ENCODE assay signal across 1 cellular context in the genomic region with DNA sequence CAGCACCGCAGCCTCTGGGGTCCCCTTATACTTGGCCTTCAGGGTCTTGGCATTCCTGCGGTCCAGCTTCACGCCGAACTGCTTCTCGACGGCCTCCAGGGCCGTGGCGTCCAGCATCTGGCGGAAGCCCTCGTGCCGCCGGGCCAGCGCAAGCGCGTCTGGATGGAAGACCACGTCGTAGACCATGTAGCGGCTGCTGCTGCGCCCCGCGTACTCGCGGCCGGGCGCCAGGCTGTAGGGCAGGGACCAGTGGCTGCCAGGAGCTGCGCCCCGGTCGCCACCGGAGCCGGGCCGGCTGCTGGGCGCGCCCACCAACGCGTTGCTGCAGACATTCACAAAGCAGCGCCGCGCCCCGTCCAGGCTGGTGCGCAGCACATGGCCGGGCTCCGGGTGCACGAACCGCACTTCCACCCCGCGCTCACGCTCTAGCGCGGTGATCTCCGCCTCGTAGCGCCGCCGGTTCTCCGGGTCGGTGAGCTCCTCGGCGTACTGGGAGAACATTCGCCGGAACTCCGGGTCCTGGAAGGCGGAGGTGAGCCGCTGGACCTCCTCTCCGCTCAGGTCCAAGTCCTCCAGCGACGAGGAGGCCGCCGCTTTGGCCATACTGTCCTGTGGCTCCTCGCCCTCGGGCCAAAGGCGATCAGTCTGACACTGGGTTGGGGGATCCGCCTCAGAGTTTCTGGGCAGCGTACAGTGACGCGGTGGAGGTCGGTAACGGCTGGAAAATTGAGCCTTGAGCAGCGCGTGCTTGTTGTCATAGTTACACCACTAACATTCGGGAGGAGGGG.
A peak's percentile ranks its signal among the peaks of the same experiment; 100 is the strongest.
TF ChIP-seq lines count a peak whose summit lies in the region.

A gene with protein sequence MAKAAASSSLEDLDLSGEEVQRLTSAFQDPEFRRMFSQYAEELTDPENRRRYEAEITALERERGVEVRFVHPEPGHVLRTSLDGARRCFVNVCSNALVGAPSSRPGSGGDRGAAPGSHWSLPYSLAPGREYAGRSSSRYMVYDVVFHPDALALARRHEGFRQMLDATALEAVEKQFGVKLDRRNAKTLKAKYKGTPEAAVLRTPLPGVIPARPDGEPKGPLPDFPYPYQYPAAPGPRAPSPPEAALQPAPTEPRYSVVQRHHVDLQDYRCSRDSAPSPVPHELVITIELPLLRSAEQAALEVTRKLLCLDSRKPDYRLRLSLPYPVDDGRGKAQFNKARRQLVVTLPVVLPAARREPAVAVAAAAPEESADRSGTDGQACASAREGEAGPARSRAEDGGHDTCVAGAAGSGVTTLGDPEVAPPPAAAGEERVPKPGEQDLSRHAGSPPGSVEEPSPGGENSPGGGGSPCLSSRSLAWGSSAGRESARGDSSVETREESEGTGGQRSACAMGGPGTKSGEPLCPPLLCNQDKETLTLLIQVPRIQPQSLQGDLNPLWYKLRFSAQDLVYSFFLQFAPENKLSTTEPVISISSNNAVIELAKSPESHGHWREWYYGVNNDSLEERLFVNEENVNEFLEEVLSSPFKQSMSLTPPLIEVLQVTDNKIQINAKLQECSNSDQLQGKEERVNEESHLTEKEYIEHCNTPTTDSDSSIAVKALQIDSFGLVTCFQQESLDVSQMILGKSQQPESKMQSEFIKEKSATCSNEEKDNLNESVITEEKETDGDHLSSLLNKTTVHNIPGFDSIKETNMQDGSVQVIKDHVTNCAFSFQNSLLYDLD (minus strand): TSS at position 698 of the 788 bp plus-strand sequence. CDS start 95 bp downstream, at position 603.

TF ChIP-seq in K562, 482 proteins besides CTCF, POLR2A, EP300 and RAD21 (continued from another document and continues in another):
- TF ChIP-seq, protein P1, sequence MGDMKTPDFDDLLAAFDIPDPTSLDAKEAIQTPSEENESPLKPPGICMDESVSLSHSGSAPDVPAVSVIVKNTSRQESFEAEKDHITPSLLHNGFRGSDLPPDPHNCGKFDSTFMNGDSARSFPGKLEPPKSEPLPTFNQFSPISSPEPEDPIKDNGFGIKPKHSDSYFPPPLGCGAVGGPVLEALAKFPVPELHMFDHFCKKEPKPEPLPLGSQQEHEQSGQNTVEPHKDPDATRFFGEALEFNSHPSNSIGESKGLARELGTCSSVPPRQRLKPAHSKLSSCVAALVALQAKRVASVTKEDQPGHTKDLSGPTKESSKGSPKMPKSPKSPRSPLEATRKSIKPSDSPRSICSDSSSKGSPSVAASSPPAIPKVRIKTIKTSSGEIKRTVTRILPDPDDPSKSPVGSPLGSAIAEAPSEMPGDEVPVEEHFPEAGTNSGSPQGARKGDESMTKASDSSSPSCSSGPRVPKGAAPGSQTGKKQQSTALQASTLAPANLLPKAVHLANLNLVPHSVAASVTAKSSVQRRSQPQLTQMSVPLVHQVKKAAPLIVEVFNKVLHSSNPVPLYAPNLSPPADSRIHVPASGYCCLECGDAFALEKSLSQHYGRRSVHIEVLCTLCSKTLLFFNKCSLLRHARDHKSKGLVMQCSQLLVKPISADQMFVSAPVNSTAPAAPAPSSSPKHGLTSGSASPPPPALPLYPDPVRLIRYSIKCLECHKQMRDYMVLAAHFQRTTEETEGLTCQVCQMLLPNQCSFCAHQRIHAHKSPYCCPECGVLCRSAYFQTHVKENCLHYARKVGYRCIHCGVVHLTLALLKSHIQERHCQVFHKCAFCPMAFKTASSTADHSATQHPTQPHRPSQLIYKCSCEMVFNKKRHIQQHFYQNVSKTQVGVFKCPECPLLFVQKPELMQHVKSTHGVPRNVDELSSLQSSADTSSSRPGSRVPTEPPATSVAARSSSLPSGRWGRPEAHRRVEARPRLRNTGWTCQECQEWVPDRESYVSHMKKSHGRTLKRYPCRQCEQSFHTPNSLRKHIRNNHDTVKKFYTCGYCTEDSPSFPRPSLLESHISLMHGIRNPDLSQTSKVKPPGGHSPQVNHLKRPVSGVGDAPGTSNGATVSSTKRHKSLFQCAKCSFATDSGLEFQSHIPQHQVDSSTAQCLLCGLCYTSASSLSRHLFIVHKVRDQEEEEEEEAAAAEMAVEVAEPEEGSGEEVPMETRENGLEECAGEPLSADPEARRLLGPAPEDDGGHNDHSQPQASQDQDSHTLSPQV (IDR thresholded peaks at IDR 0.05) = peak; percentile 16; the same call in 1 of the 2 replicates
- peak; percentile 18 for TF ChIP-seq PRPF4 (IDR thresholded peaks at IDR 0.05; ENCODE audit: insufficient read depth, low read depth, low read length, poor library complexity, severe bottlenecking)
- TF ChIP-seq TBP (optimal IDR thresholded peaks at IDR 0.05; ENCODE audit: low read depth, low read length) = peak; percentile 19
- peak; percentile 64 for TF ChIP-seq SAP30 (IDR thresholded peaks at IDR 0.05; ENCODE audit: borderline replicate concordance, insufficient read depth, low read depth, low read length, poor library complexity, severe bottlenecking)
- TF ChIP-seq, protein P2, sequence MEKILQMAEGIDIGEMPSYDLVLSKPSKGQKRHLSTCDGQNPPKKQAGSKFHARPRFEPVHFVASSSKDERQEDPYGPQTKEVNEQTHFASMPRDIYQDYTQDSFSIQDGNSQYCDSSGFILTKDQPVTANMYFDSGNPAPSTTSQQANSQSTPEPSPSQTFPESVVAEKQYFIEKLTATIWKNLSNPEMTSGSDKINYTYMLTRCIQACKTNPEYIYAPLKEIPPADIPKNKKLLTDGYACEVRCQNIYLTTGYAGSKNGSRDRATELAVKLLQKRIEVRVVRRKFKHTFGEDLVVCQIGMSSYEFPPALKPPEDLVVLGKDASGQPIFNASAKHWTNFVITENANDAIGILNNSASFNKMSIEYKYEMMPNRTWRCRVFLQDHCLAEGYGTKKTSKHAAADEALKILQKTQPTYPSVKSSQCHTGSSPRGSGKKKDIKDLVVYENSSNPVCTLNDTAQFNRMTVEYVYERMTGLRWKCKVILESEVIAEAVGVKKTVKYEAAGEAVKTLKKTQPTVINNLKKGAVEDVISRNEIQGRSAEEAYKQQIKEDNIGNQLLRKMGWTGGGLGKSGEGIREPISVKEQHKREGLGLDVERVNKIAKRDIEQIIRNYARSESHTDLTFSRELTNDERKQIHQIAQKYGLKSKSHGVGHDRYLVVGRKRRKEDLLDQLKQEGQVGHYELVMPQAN (IDR thresholded peaks at IDR 0.05; ENCODE audit: borderline replicate concordance) = peak; percentile 86; the same call in 1 of the 2 replicates
- 0 out of 2 replicates have a peak, but pooled peaks have one; percentile 3 for TF ChIP-seq NFRKB (IDR thresholded peaks at IDR 0.05; ENCODE audit: low read depth)
- peak; percentile 9 for TF ChIP-seq RBBP5 (IDR thresholded peaks at IDR 0.05; ENCODE audit: borderline replicate concordance, insufficient read depth, low read length, poor library complexity, severe bottlenecking)
- TF ChIP-seq HMGN3 (IDR thresholded peaks at IDR 0.05; ENCODE audit: borderline replicate concordance, extremely low read depth, insufficient read length, low read depth, low read length) = peak; percentile 26
- peak; percentile 23; the same call in 1 of the 2 replicates for TF ChIP-seq CREM (IDR thresholded peaks at IDR 0.05; ENCODE audit: low read depth)
- TF ChIP-seq, protein P3, sequence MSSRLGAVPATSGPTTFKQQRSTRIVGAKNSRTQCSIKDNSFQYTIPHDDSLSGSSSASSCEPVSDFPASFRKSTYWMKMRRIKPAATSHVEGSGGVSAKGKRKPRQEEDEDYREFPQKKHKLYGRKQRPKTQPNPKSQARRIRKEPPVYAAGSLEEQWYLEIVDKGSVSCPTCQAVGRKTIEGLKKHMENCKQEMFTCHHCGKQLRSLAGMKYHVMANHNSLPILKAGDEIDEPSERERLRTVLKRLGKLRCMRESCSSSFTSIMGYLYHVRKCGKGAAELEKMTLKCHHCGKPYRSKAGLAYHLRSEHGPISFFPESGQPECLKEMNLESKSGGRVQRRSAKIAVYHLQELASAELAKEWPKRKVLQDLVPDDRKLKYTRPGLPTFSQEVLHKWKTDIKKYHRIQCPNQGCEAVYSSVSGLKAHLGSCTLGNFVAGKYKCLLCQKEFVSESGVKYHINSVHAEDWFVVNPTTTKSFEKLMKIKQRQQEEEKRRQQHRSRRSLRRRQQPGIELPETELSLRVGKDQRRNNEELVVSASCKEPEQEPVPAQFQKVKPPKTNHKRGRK (tag; IDR thresholded peaks at IDR 0.05) = no peak
- peak; percentile 16 for TF ChIP-seq U2AF1 (optimal IDR thresholded peaks at IDR 0.05; ENCODE audit: low read depth, low read length)
- TF ChIP-seq, protein P4, sequence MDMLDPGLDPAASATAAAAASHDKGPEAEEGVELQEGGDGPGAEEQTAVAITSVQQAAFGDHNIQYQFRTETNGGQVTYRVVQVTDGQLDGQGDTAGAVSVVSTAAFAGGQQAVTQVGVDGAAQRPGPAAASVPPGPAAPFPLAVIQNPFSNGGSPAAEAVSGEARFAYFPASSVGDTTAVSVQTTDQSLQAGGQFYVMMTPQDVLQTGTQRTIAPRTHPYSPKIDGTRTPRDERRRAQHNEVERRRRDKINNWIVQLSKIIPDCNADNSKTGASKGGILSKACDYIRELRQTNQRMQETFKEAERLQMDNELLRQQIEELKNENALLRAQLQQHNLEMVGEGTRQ (CRISPR knock-in tag; IDR thresholded peaks at IDR 0.05) = 0 out of 2 replicates have a peak, but pooled peaks have one; percentile 12
- 0 out of 2 replicates have a peak, but pooled peaks have one; percentile 7 for TF ChIP-seq MBD2 (IDR thresholded peaks at IDR 0.05; ENCODE audit: borderline replicate concordance, low read depth)
- TF ChIP-seq TEAD1 (CRISPR knock-in tag; IDR thresholded peaks at IDR 0.05) = peak in 1 of 2 experiments; percentile 58; a peak in 1 of 4 replicates
- TF ChIP-seq, protein P5, sequence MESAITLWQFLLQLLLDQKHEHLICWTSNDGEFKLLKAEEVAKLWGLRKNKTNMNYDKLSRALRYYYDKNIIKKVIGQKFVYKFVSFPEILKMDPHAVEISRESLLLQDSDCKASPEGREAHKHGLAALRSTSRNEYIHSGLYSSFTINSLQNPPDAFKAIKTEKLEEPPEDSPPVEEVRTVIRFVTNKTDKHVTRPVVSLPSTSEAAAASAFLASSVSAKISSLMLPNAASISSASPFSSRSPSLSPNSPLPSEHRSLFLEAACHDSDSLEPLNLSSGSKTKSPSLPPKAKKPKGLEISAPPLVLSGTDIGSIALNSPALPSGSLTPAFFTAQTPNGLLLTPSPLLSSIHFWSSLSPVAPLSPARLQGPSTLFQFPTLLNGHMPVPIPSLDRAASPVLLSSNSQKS (CRISPR knock-in tag; IDR thresholded peaks at IDR 0.05) = no peak
- TF ChIP-seq, protein P6, sequence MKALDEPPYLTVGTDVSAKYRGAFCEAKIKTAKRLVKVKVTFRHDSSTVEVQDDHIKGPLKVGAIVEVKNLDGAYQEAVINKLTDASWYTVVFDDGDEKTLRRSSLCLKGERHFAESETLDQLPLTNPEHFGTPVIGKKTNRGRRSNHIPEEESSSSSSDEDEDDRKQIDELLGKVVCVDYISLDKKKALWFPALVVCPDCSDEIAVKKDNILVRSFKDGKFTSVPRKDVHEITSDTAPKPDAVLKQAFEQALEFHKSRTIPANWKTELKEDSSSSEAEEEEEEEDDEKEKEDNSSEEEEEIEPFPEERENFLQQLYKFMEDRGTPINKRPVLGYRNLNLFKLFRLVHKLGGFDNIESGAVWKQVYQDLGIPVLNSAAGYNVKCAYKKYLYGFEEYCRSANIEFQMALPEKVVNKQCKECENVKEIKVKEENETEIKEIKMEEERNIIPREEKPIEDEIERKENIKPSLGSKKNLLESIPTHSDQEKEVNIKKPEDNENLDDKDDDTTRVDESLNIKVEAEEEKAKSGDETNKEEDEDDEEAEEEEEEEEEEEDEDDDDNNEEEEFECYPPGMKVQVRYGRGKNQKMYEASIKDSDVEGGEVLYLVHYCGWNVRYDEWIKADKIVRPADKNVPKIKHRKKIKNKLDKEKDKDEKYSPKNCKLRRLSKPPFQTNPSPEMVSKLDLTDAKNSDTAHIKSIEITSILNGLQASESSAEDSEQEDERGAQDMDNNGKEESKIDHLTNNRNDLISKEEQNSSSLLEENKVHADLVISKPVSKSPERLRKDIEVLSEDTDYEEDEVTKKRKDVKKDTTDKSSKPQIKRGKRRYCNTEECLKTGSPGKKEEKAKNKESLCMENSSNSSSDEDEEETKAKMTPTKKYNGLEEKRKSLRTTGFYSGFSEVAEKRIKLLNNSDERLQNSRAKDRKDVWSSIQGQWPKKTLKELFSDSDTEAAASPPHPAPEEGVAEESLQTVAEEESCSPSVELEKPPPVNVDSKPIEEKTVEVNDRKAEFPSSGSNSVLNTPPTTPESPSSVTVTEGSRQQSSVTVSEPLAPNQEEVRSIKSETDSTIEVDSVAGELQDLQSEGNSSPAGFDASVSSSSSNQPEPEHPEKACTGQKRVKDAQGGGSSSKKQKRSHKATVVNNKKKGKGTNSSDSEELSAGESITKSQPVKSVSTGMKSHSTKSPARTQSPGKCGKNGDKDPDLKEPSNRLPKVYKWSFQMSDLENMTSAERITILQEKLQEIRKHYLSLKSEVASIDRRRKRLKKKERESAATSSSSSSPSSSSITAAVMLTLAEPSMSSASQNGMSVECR (CRISPR knock-in tag; IDR thresholded peaks at IDR 0.05) = peak; percentile 75
- no peak for TF ChIP-seq SRSF7 (optimal IDR thresholded peaks at IDR 0.05; ENCODE audit: low read depth, low read length)
- TF ChIP-seq, protein P7, sequence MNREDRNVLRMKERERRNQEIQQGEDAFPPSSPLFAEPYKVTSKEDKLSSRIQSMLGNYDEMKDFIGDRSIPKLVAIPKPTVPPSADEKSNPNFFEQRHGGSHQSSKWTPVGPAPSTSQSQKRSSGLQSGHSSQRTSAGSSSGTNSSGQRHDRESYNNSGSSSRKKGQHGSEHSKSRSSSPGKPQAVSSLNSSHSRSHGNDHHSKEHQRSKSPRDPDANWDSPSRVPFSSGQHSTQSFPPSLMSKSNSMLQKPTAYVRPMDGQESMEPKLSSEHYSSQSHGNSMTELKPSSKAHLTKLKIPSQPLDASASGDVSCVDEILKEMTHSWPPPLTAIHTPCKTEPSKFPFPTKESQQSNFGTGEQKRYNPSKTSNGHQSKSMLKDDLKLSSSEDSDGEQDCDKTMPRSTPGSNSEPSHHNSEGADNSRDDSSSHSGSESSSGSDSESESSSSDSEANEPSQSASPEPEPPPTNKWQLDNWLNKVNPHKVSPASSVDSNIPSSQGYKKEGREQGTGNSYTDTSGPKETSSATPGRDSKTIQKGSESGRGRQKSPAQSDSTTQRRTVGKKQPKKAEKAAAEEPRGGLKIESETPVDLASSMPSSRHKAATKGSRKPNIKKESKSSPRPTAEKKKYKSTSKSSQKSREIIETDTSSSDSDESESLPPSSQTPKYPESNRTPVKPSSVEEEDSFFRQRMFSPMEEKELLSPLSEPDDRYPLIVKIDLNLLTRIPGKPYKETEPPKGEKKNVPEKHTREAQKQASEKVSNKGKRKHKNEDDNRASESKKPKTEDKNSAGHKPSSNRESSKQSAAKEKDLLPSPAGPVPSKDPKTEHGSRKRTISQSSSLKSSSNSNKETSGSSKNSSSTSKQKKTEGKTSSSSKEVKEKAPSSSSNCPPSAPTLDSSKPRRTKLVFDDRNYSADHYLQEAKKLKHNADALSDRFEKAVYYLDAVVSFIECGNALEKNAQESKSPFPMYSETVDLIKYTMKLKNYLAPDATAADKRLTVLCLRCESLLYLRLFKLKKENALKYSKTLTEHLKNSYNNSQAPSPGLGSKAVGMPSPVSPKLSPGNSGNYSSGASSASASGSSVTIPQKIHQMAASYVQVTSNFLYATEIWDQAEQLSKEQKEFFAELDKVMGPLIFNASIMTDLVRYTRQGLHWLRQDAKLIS (CRISPR knock-in tag; IDR thresholded peaks at IDR 0.05) = 0 out of 2 replicates have a peak, but pooled peaks have one; percentile 25
- peak; percentile 93 for TF ChIP-seq NCOA6 (IDR thresholded peaks at IDR 0.05)
- TF ChIP-seq PHF8 (IDR thresholded peaks at IDR 0.05; ENCODE audit: borderline replicate concordance, low read length) = peak; percentile 26; the same call in 1 of the 2 replicates
- peak in 1 of 3 experiments; percentile 10 for TF ChIP-seq YY1 (IDR thresholded peaks at IDR 0.05; ENCODE audit: borderline replicate concordance in 1 of 3, control insufficient read depth in 1 of 3, extremely low read depth in 1 of 3, insufficient read depth in 3 of 3, insufficient read length in 1 of 3, insufficient replicate concordance in 2 of 3, low read depth in 1 of 3, low read length in 2 of 3)
